36 cellular contexts compared by ENCODE assay signal in the genomic region with DNA sequence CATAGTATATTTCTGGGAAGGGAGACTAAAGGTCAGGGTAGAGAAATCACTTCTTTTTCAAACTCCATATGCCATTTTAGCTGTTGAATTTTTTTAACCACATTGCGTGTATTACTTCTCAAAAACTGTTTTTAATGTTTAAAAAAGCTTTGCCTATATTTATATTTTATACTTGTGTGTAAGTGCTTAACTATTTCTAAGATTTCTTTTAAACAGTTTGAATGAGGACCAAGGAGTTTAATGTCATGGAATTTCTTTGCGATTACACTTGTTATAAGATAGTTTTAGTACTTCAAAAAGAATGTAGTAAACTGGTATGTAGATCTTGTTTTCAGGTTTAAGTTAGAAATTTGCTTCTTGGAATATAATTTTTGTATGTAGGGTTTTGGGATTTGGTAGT.
"Had no signal": no experiment of that assay in that cellular context is flagged by ENCODE, and none has a peak within 500 bp of the region (broad histone marks: within the 10 kb centered on the region; RNA-seq: fewer than 3 reads in every experiment).

No MANE protein-coding gene starts in this region.

- DNase-seq: MG63, MM.1S, MV-4-11, NCI-H1048, NCI-H1092, NCI-H1092 treated with DMSO at 0.1 percent for 48 hours, NCI-H1105, NCI-H1105 treated with DMSO at 0.1 percent for 48 hours, NCI-H1417, NCI-H1417 treated with DMSO at 0.1 percent for 48 hours, NCI-H1436, NCI-H1436 treated with DMSO at 0.1 percent for 48 hours, NCI-H146, NCI-H1694, NCI-H1694 treated with DMSO at 0.1 percent for 48 hours, NCI-H187, NCI-H187 treated with DMSO at 0.1 percent for 48 hours, NCI-H1930, NCI-H2029, NCI-H2029 treated with DMSO at 0.1 percent for 48 hours, NCI-H2081, NCI-H2081 treated with DMSO at 0.1 percent for 48 hours, NCI-H2107, NCI-H2171, NCI-H2171 treated with DMSO at 0.1 percent for 48 hours, NCI-H2227 treated with DMSO at 0.1 percent for 48 hours, NCI-H226, NCI-H345, NCI-H446, NCI-H446 treated with DMSO at 0.1 percent for 48 hours, NCI-H510A, NCI-H510A treated with DMSO at 0.1 percent for 48 hours, NCI-H524, NCI-H524 treated with DMSO at 0.1 percent for 48 hours, NCI-H526, NCI-H526 treated with DMSO at 0.1 percent for 48 hours had no signal

- H3K27me3 ChIP-seq: MG63 had no signal

- H3K4me3 ChIP-seq: MG63 had no signal

- H3K36me3 ChIP-seq: MG63 had no signal

- H3K9me3 ChIP-seq: MG63 had no signal
